13 cellular contexts compared by ENCODE assay signal in the genomic region with DNA sequence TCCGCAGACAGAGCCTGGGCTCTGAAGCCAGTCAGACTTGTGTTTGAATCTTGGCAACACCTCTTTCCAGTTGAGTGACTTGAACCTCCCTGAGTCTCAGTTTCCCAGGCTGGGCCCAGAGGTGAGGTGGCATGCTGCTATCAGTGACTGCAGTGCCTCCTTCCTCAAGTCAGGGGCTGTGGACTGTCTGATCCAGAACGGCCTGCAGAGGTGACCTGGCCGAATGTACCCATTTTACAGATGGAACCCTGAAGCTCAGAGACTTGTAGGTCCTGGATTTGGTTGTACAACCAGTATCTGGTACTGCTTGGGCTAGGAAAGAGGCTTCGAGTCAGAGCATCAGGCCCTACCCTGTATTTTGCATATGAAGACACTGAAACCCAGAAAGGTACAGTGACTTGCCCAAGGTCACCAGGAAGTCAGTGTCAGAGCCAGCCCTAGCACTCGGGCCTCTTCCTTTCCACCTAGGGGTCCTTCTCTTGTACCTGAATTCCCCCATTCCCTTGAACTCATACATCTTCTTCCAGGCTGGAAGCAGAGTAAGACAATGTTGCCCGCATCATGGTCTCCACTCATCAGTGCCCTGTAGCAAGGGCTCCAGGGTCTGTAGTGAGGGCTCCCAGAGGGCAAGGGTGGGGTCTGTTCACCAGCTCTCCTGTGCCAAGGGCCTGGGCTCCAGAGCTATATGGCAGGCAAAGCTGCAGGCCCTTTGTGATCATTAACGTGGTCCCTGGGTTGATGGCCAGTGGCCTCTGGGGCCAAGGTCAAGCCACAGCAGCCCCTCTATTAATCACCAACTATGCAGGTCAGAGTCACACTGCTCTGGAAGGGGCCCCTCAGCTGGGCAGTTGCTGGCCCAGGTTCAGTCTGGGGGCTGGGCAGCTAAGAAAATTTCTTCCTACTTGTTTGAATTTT. TPM values are rescaled to one million over a fixed set of nuclear protein-coding genes. Genes with fewer than 3 reads are reported as not detected.
DNase-seq lines count a peak whose midpoint lies in the region; TF ChIP-seq lines count a peak whose summit lies in the region.
"Had no signal": no experiment of that assay in that cellular context is flagged by ENCODE, and none has a peak within 500 bp of the region (broad histone marks: within the 10 kb centered on the region; RNA-seq: fewer than 3 reads in every experiment).

No MANE protein-coding gene starts in this region.

- no peak overlapping the region for H3K4me3 ChIP-seq in adipocyte (ENCODE audit: low read length)
- H3K4me3 ChIP-seq in esophagus squamous epithelium: no peak overlapping the region
- H3K4me3 ChIP-seq: adrenal gland had no signal

- no peak overlapping the region for H3K27ac Mint-ChIP-seq in nephron progenitor cell

- H3K9me3 Mint-ChIP-seq in nephron progenitor cell: no peaks in the 10 kb centered on the region
- H3K9me3 Mint-ChIP-seq: natural killer cell had no signal

- H3K27me3 ChIP-seq in adipocyte (replicated peaks; ENCODE audit: control insufficient read depth, insufficient read depth, low read length) (no peaks in the 10 kb centered on the region), esophagus squamous epithelium (no peaks in the 10 kb centered on the region)
- H3K27me3 ChIP-seq: adrenal gland had no signal

- H3K4me1 Mint-ChIP-seq in nephron progenitor cell: peaks cover 56% of the 10 kb centered on the region

- H3K27me3 Mint-ChIP-seq in nephron progenitor cell (ENCODE audit: low read depth, poor library complexity): peaks cover 16% of the 10 kb centered on the region

- 70 to 88% methylated on average over 2 to 7 of the region's 7 CpGs for WGBS in esophagus squamous epithelium, 2 donors

- TF ChIP-seq CTCF in esophagus squamous epithelium (IDR thresholded peaks at IDR 0.05): no peak
- no peak for TF ChIP-seq CTCF in nephron progenitor cell (IDR thresholded peaks at IDR 0.05)

- H3K4me3 Mint-ChIP-seq in nephron progenitor cell: peak overlapping the region; percentile 45
- H3K4me3 Mint-ChIP-seq: natural killer cell had no signal

- H3K4me1 ChIP-seq in adipocyte (ENCODE audit: control insufficient read depth, insufficient read depth, low read length) (peaks cover 65% of the 10 kb centered on the region), esophagus squamous epithelium (peaks cover 39 to 96% (median 79%) of the 10 kb centered on the region in 3 donors)
- H3K4me1 ChIP-seq: BE2C had no signal

- H3K36me3 Mint-ChIP-seq in nephron progenitor cell (ENCODE audit: low read depth): no peaks in the 10 kb centered on the region
- H3K36me3 Mint-ChIP-seq: natural killer cell had no signal

- peak overlapping the region; percentile 82 for H3K9ac ChIP-seq in adipocyte (ENCODE audit: low read length)

- no peak for DNase-seq in adipocyte (ENCODE audit: low read depth)
- no peak for DNase-seq in esophagus squamous epithelium (lab: John Stamatoyannopoulos, UW)
- no peak for DNase-seq in nephron progenitor cell
- no peak for DNase-seq in amniotic stem cell (lab: John Stamatoyannopoulos, UW)
- no peak for DNase-seq in globus pallidus (ENCODE audit: low spot score)
- DNase-seq in stimulated activated naive CD4-positive, alpha-beta T cell treated with Interleukin-2 at 50 U/mL for 16 hours (lab: John Stamatoyannopoulos, UW): no peak
- no peak for DNase-seq in T-helper 2 cell
- DNase-seq: activated CD4-positive, CD25-positive, alpha-beta regulatory T cell treated with anti-CD3 and anti-CD28 coated beads, Interleukin-2, amount 50 U/mL, for 72 hours; BE2C; natural killer cell; NCI-H1105 had no signal

- H3K27ac ChIP-seq in esophagus squamous epithelium (peak overlapping the region; percentile 71 to 95 (median 94)), temporal lobe (ENCODE audit: low read depth, low read length) (peak overlapping the region; percentile 89)

- H3K36me3 ChIP-seq in adipocyte (ENCODE audit: control insufficient read depth, insufficient read depth, low read length, severe bottlenecking) (peaks cover 3% of the 10 kb centered on the region), esophagus squamous epithelium (no peaks in the 10 kb centered on the region)
- H3K36me3 ChIP-seq: adrenal gland, BE2C had no signal

- TF ChIP-seq POLR2A in esophagus squamous epithelium (IDR thresholded peaks at IDR 0.05): no peak

- H3K9me3 ChIP-seq in adipocyte (ENCODE audit: control insufficient read depth, low read length): no peaks in the 10 kb centered on the region
- H3K9me3 ChIP-seq in esophagus squamous epithelium: no peaks in the 10 kb centered on the region
- H3K9me3 ChIP-seq: adrenal gland, BE2C had no signal

- intact Hi-C loops in esophagus squamous epithelium (cut with DNase I): no loop called here

RNA-seq across cellular contexts. Expression of a gene that starts 28.5 kb away (rescaled TPM):
- total RNA-seq in esophagus squamous epithelium (1,000 to 10,000 TPM in 2 of 4 donors, 100 to 1,000 TPM in 2; 287 to 1,151 (median 926) TPM), temporal lobe (18.2 TPM)

Comparison
In these comparisons a context has a peak if more than half of its experiments do, and no peak if none do; other contexts are left out.
1. RNA of a gene that starts 28.5 kb away (total RNA-seq): 287 to 1,151 TPM in esophagus squamous epithelium; 18.2 TPM in temporal lobe (single experiment); every median in the first group is over 10 times any median in the second.